12 cellular contexts compared by ENCODE assay signal in the genomic region with DNA sequence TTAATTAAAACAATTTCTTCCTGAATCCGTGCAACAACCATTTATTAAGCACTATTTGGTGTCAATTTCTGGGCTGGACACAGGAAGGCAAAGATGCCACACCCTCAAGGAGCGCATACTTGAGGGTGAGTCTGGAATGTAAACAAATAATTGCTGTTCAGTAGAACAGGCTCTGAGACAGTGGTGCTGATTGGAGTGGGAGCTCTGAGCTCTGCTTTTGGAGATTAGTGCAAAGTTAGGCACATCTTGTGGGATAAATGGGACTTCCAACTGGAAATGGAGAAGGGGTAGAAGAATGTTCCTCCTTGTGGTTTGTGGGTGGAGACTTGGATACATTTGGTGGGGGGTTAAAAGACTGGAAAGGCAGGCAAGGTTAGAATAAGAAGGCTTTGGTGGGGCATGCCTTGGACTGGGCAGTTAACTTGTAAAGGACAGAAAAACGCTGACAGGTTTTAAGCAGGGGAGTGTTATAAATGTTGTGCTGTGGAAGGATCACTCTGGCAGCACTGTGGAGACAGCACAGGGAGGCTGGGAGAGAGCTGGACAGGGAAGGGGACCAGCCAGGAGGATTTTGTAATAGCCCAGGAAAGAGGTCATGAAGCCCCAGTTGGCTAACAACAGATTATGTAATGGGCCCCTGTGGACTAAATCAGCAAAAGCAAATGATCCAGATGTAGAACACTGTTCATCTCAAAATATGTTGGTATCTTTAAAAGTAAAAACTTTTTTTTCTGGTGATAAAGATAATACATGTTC.
A peak's percentile ranks its signal among the peaks of the same experiment; 100 is the strongest.
DNase-seq lines count a peak whose midpoint lies in the region; ATAC-seq and TF ChIP-seq lines count a peak whose summit lies in the region.
"Had no signal": no experiment of that assay in that cellular context is flagged by ENCODE, and none has a peak within 500 bp of the region (broad histone marks: within the 10 kb centered on the region; RNA-seq: fewer than 3 reads in every experiment).

No MANE protein-coding gene starts in this region.

- H3K36me3 ChIP-seq in OCI-LY7 (ENCODE audit: insufficient read depth, low read length) (no peaks in the 10 kb centered on the region), trophoblast cell (ENCODE audit: control insufficient read depth in 1 of 2, insufficient read depth in 2 of 2, low read length in 2 of 2) (no peaks in the 10 kb centered on the region)
- H3K36me3 ChIP-seq: ovary had no signal

- H4K91ac ChIP-seq in trophoblast cell (ENCODE audit: low read depth, low read length): no peak overlapping the region

- H2BK120ac ChIP-seq in trophoblast cell (ENCODE audit: insufficient read depth, low read length, poor library complexity): no peak overlapping the region

- H3K27ac ChIP-seq in OCI-LY7 (ENCODE audit: low read depth, low read length, poor library complexity, severe bottlenecking): no peak overlapping the region
- no peak overlapping the region for H3K27ac ChIP-seq in trophoblast cell (ENCODE audit: low read depth, low read length)
- H3K27ac ChIP-seq: ovary had no signal

- no peak overlapping the region for H3K23ac ChIP-seq in trophoblast cell (ENCODE audit: low read length)

- H3K4me2 ChIP-seq in OCI-LY7 (ENCODE audit: low read length) (no peak overlapping the region), trophoblast cell (ENCODE audit: low read length) (peak overlapping the region; percentile 36)

- H4K20me1 ChIP-seq in OCI-LY7 (ENCODE audit: insufficient read depth, low read length): no peaks in the 10 kb centered on the region

- no peak overlapping the region for H2AK5ac ChIP-seq in trophoblast cell (ENCODE audit: low read length)

- H3K4me3 Mint-ChIP-seq in activated T-helper 1 cell treated with anti-CD3 and anti-CD28 coated beads, Interleukin-12 subunit alpha, Interleukin-12 subunit beta, Interleukin-2, Interleukin-4 antibody, amounts not matched to agents 30 ng/mL and 10 ng/mL and 1 ng/mL, durations not matched to agents 14 hours and 24 hours and 36 hours: no peak overlapping the region
- H3K4me3 Mint-ChIP-seq: activated CD4-positive, alpha-beta memory T cell treated with anti-CD3 and anti-CD28 coated beads, Interleukin-2, amount 10 ng/mL, durations not matched to agents 7 days and 5 days had no signal

- H4K8ac ChIP-seq in trophoblast cell (ENCODE audit: low read depth, low read length): no peak overlapping the region

- no peak for TF ChIP-seq CTCF in OCI-LY7 (conservative IDR thresholded peaks at IDR 0.05; ENCODE audit: low read length)
- TF ChIP-seq CTCF in fibroblast of mammary gland (conservative IDR thresholded peaks at IDR 0.05; ENCODE audit: control insufficient read depth, insufficient read depth, low read depth, low read length): no peak

- H3K79me1 ChIP-seq in trophoblast cell (ENCODE audit: low read length): no peaks in the 10 kb centered on the region

- H3K4me3 ChIP-seq in OCI-LY7 (ENCODE audit: low read depth, low read length, poor library complexity, severe bottlenecking): no peak overlapping the region
- no peak overlapping the region for H3K4me3 ChIP-seq in fibroblast of mammary gland (ENCODE audit: control insufficient read depth, low read depth, low read length)
- no peak overlapping the region for H3K4me3 ChIP-seq in trophoblast cell (ENCODE audit: low read depth, low read length)
- H3K4me3 ChIP-seq: ovary had no signal

- H3K79me2 ChIP-seq in OCI-LY7 (ENCODE audit: insufficient read depth, low read depth, low read length) (no peaks in the 10 kb centered on the region), trophoblast cell (ENCODE audit: control insufficient read depth, insufficient read depth, low read length, poor library complexity) (no peaks in the 10 kb centered on the region)

- H3K9me3 ChIP-seq in OCI-LY7 (ENCODE audit: low read length): no peaks in the 10 kb centered on the region; the same call in 1 of the 2 replicates
- no peaks in the 10 kb centered on the region for H3K9me3 ChIP-seq in trophoblast cell (ENCODE audit: insufficient read depth, low read depth, low read length)
- H3K9me3 ChIP-seq: ovary had no signal

- ATAC-seq in activated naive CD4-positive, alpha-beta T cell treated with anti-CD3 and anti-CD28 coated beads, Interleukin-2, amount 50 U/mL, for 72 hours: no peak
- ATAC-seq in GM21390 (IDR thresholded peaks at IDR 0.05; ENCODE audit: unreplicated experiment): no peak

- H3K27ac Mint-ChIP-seq in activated T-helper 1 cell treated with anti-CD3 and anti-CD28 coated beads, Interleukin-12 subunit alpha, Interleukin-12 subunit beta, Interleukin-2, Interleukin-4 antibody, amounts not matched to agents 30 ng/mL and 10 ng/mL and 1 ng/mL, durations not matched to agents 14 hours and 24 hours and 36 hours: no peak overlapping the region
- peak overlapping the region in 1 of 2 donors; percentile 48 for H3K27ac Mint-ChIP-seq in activated naive CD4-positive, alpha-beta T cell treated with anti-CD3 and anti-CD28 coated beads, Interleukin-2, amount 50 U/mL, for 72 hours
- H3K27ac Mint-ChIP-seq: activated CD4-positive, alpha-beta memory T cell treated with anti-CD3 and anti-CD28 coated beads, Interleukin-2, amount 10 ng/mL, durations not matched to agents 7 days and 5 days had no signal

- H3K9me2 ChIP-seq in OCI-LY7 (ENCODE audit: insufficient read depth, low read length): no peaks in the 10 kb centered on the region

- no peaks in the 10 kb centered on the region for H3K9me3 Mint-ChIP-seq in activated T-helper 1 cell treated with anti-CD3 and anti-CD28 coated beads, Interleukin-12 subunit alpha, Interleukin-12 subunit beta, Interleukin-2, Interleukin-4 antibody, amounts not matched to agents 30 ng/mL and 10 ng/mL and 1 ng/mL, durations not matched to agents 14 hours and 24 hours and 36 hours
- no peaks in the 10 kb centered on the region for H3K9me3 Mint-ChIP-seq in activated naive CD4-positive, alpha-beta T cell treated with anti-CD3 and anti-CD28 coated beads, Interleukin-2, amount 50 U/mL, for 72 hours

- peaks cover 23% of the 10 kb centered on the region for H3K4me1 Mint-ChIP-seq in activated T-helper 1 cell treated with anti-CD3 and anti-CD28 coated beads, Interleukin-12 subunit alpha, Interleukin-12 subunit beta, Interleukin-2, Interleukin-4 antibody, amounts not matched to agents 30 ng/mL and 10 ng/mL and 1 ng/mL, durations not matched to agents 14 hours and 24 hours and 36 hours (ENCODE audit: low read depth)

- no peak overlapping the region for H3K18ac ChIP-seq in trophoblast cell (ENCODE audit: low read length)

- peak; percentile 82 for DNase-seq in EL
- DNase-seq in OCI-LY7 (ENCODE audit: low spot score): no peak
- peak; percentile 57 for DNase-seq in fibroblast of mammary gland (ENCODE audit: low read depth)
- peak in 1 of 2 donors; percentile 11 for DNase-seq in trophoblast cell
- no peak for DNase-seq in NCI-H2196 (lab: John Stamatoyannopoulos, UW; ENCODE audit: unreplicated experiment)
- no peak for DNase-seq in activated T-helper 1 cell treated with anti-CD3 and anti-CD28 coated beads, Interleukin-12 subunit alpha, Interleukin-12 subunit beta, Interleukin-2, Interleukin-4 antibody, amounts not matched to agents 30 ng/mL and 10 ng/mL and 1 ng/mL, durations not matched to agents 14 hours and 24 hours and 36 hours (ENCODE audit: low spot score)
- DNase-seq in activated naive CD4-positive, alpha-beta T cell treated with anti-CD3 and anti-CD28 coated beads, Interleukin-2, amount 50 U/mL, for 72 hours (ENCODE audit: low spot score in 2 of 2): no peak
- DNase-seq: activated CD4-positive, alpha-beta memory T cell treated with anti-CD3 and anti-CD28 coated beads, Interleukin-2, amount 10 ng/mL, durations not matched to agents 7 days and 5 days; central memory CD4-positive, alpha-beta T cell; NCI-H1092 had no signal

- H3K27me3 ChIP-seq in trophoblast cell (ENCODE audit: insufficient read depth, low read length): no peaks in the 10 kb centered on the region
- H3K27me3 ChIP-seq: ovary had no signal

- WGBS in trophoblast cell (ENCODE audit: extremely low coverage, insufficient coverage, insufficient read length): no CpG with 5 or more reads among the region's 3 CpGs

- no peak overlapping the region for H3K14ac ChIP-seq in trophoblast cell (ENCODE audit: low read length)

- H3K36me3 Mint-ChIP-seq in activated T-helper 1 cell treated with anti-CD3 and anti-CD28 coated beads, Interleukin-12 subunit alpha, Interleukin-12 subunit beta, Interleukin-2, Interleukin-4 antibody, amounts not matched to agents 30 ng/mL and 10 ng/mL and 1 ng/mL, durations not matched to agents 14 hours and 24 hours and 36 hours (ENCODE audit: low read depth): no peaks in the 10 kb centered on the region
- no peaks in the 10 kb centered on the region for H3K36me3 Mint-ChIP-seq in activated naive CD4-positive, alpha-beta T cell treated with anti-CD3 and anti-CD28 coated beads, Interleukin-2, amount 50 U/mL, for 72 hours

- no peak overlapping the region for H4K12ac ChIP-seq in trophoblast cell (ENCODE audit: low read depth, low read length)

- no peak overlapping the region for H2BK12ac ChIP-seq in trophoblast cell (ENCODE audit: low read length)

- peaks cover 58% of the 10 kb centered on the region for H3K4me1 ChIP-seq in OCI-LY7 (ENCODE audit: insufficient read depth, low read length, poor library complexity, severe bottlenecking)
- peaks cover 5 to 6% of the 10 kb centered on the region in 2 experiments for H3K4me1 ChIP-seq in trophoblast cell (ENCODE audit: control insufficient read depth in 1 of 2, insufficient read depth in 2 of 2, low read length in 2 of 2)

- H2BK5ac ChIP-seq in trophoblast cell (ENCODE audit: low read depth, low read length, poor library complexity): no peak overlapping the region

- no peak overlapping the region for H3K4ac ChIP-seq in trophoblast cell (ENCODE audit: low read depth, low read length)

- no peak overlapping the region for H3K9ac ChIP-seq in trophoblast cell (ENCODE audit: low read length)

- intact Hi-C loops in OCI-LY7 (cut with micrococcal nuclease; ENCODE audit: unreplicated experiment): loop anchor here (5.0 to 10.0 kb wide), 5 partner anchors 362 to 812 kb away; a partner anchor contains a TSS
- intact Hi-C loops in activated T-helper 1 cell treated with anti-CD3 and anti-CD28 coated beads, Interleukin-12 subunit alpha, Interleukin-12 subunit beta, Interleukin-2, Interleukin-4 antibody, amounts not matched to agents 30 ng/mL and 10 ng/mL and 1 ng/mL, durations not matched to agents 14 hours and 24 hours and 36 hours (cut with micrococcal nuclease): no loop called here

- H2AFZ ChIP-seq in OCI-LY7 (ENCODE audit: low read length): peak overlapping the region; percentile 18; the same call in 1 of the 2 replicates
- no peak overlapping the region for H2AFZ ChIP-seq in trophoblast cell (ENCODE audit: insufficient read depth, low read length, poor library complexity)

- POLR2A ChIA-PET in OCI-LY7 (lab: Charles Lee): interaction anchor here (0.6 to 7.2 kb wide), 6 partner anchors 58 to 1194 kb away, joined by 3 to 72 read pairs (median 4); no protein-coding TSS in a partner anchor

- peaks cover 15% of the 10 kb centered on the region for H3K27me3 Mint-ChIP-seq in activated T-helper 1 cell treated with anti-CD3 and anti-CD28 coated beads, Interleukin-12 subunit alpha, Interleukin-12 subunit beta, Interleukin-2, Interleukin-4 antibody, amounts not matched to agents 30 ng/mL and 10 ng/mL and 1 ng/mL, durations not matched to agents 14 hours and 24 hours and 36 hours (ENCODE audit: insufficient read depth)
- H3K27me3 Mint-ChIP-seq: activated CD4-positive, alpha-beta memory T cell treated with anti-CD3 and anti-CD28 coated beads, Interleukin-2, amount 10 ng/mL, durations not matched to agents 7 days and 5 days had no signal

- CTCF ChIA-PET in OCI-LY7 (lab: Charles Lee; ENCODE audit: unreplicated experiment): no interaction called here

- no TSS peak for BruUV-seq in OCI-LY7 (replicated peaks; lab: Mats Ljungman, UMichigan)

Comparison
In these comparisons a context has a peak if more than half of its experiments do, and no peak if none do; other contexts are left out.
1. DNase-seq: peak in EL (single experiment) and fibroblast of mammary gland (single experiment); none in OCI-LY7 (single experiment), NCI-H2196 (single experiment), activated T-helper 1 cell treated with anti-CD3 and anti-CD28 coated beads, Interleukin-12 subunit alpha, Interleukin-12 subunit beta, Interleukin-2, Interleukin-4 antibody, amounts not matched to agents 30 ng/mL and 10 ng/mL and 1 ng/mL, durations not matched to agents 14 hours and 24 hours and 36 hours (single experiment) and activated naive CD4-positive, alpha-beta T cell treated with anti-CD3 and anti-CD28 coated beads, Interleukin-2, amount 50 U/mL, for 72 hours (0 of 2).